In the genomic region with DNA sequence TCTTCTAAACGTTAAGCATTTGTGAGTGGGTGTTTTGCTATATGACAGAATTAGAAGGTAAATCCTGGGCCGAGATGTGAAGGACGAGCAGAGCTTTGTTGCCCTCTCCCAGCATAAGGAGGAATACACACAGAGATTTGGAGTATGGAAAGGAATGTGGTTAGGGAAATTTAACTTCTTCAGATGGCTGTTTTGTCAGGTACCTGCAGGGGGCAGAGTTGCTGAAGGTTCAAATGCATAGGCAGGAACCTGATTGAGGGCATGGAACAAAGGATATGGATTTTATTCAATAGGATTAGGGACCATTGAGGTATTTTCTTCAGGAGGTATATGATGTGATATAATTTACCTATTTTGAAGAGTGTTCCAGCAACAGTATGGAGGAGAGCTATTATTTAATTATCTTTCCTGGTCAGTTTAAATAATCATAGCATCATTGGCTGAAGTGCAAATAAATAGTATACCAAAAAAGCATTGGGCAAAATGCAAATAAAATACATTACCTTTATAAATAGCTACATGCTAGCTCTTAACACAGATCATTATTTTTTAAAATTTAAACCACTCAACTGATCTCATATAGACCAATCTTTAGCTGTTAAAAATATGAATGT, we compare ENCODE assay signal across 7 cellular contexts.
DNase-seq lines count a peak whose midpoint lies in the region; ATAC-seq and TF ChIP-seq lines count a peak whose summit lies in the region.

No MANE protein-coding gene starts in this region.

- peak; percentile 75 for TF ChIP-seq CTCF in fibroblast of villous mesenchyme (IDR thresholded peaks at IDR 0.05; ENCODE audit: insufficient read depth, low read depth, low read length)

- in situ Hi-C loops in KBM-7 (cut with MboI; ENCODE audit: low pct_unique_long_range_greater_than_20kb, low sequenced_read_pairs), result no loop called here

- peak; percentile 46 for ATAC-seq in GM19468 (IDR thresholded peaks at IDR 0.05; ENCODE audit: extremely low read depth, unreplicated experiment)

- DNase-seq in EH (ENCODE audit: low read depth) (peak; percentile 46), KBM-7 (peak; percentile 29), SK-N-DZ (ENCODE audit: low spot score) (peak; percentile 24), fibroblast of villous mesenchyme (ENCODE audit: low read depth) (peak; percentile 32), mesenteric fat pad (ENCODE audit: low spot score) (no peak)
- DNase-seq in stimulated activated CD4-positive, alpha-beta T cell treated with anti-CD3 and anti-CD28 coated beads, Interleukin-12 subunit alpha, Interleukin-12 subunit beta, amount 100 ng/mL, for 4 hours, result peak; percentile 2

- no peak overlapping the region for H3K4me3 ChIP-seq in fibroblast of villous mesenchyme (ENCODE audit: low read depth, low read length)
